ENCODE assay signal across 8 cellular contexts in genomic region chr1:160400646-160401486, GRCh38. TPM values are rescaled to one million over a fixed set of nuclear protein-coding genes. Genes with fewer than 3 reads are reported as not detected.
A peak's percentile ranks its signal among the peaks of the same experiment; 100 is the strongest.
DNase-seq lines count a peak whose midpoint lies in the region; ATAC-seq, FAIRE-seq and TF ChIP-seq lines count a peak whose summit lies in the region.

No MANE protein-coding gene starts in this region.

- H3K4me3 ChIP-seq in CD8-positive, alpha-beta T cell (ENCODE audit: low read depth, low read length): peak overlapping the region; percentile 54
- no peak overlapping the region for H3K4me3 ChIP-seq in MM.1S (ENCODE audit: low read length)
- H3K4me3 ChIP-seq in mononuclear cell (ENCODE audit: low read length): peak overlapping the region; percentile 29

- peaks cover 10% of the 10 kb centered on the region for H3K4me1 Mint-ChIP-seq in CD8-positive, alpha-beta T cell (ENCODE audit: low read depth)
- peaks cover 41% of the 10 kb centered on the region for H3K4me1 Mint-ChIP-seq in dendritic cell treated with granulocyte-macrophage colony-stimulating factor and Interleukin-4, amounts not matched to agents 40 ng/mL and 50 ng/mL, for 4 days (ENCODE audit: low read depth)

- no peak for FAIRE-seq in H54 (lab: Jason Lieb, UNC)

- peak; percentile 55 for ATAC-seq in CD8-positive, alpha-beta T cell
- ATAC-seq in GM19463 (IDR thresholded peaks at IDR 0.05; ENCODE audit: unreplicated experiment): no peak

- no peaks in the 10 kb centered on the region for H3K36me3 ChIP-seq in CD8-positive, alpha-beta T cell (ENCODE audit: insufficient read depth, low read length)
- H3K36me3 ChIP-seq in MM.1S (replicated peaks; ENCODE audit: insufficient read depth, low read length): no peaks in the 10 kb centered on the region

- no peaks in the 10 kb centered on the region for H3K9me3 ChIP-seq in CD8-positive, alpha-beta T cell (ENCODE audit: low read length)
- H3K9me3 ChIP-seq in MM.1S (replicated peaks; ENCODE audit: insufficient read depth, low read length) (no peaks in the 10 kb centered on the region), mononuclear cell (ENCODE audit: low read depth, low read length) (no peaks in the 10 kb centered on the region)

- TF ChIP-seq CTCF in CD8-positive, alpha-beta T cell (IDR thresholded peaks at IDR 0.05): no peak
- no peak for TF ChIP-seq CTCF in MM.1S (IDR thresholded peaks at IDR 0.05; ENCODE audit: low read length)

- no peak overlapping the region for H3K27ac ChIP-seq in CD8-positive, alpha-beta T cell (ENCODE audit: low read depth, low read length)
- no peak overlapping the region for H3K27ac ChIP-seq in MM.1S (ENCODE audit: low read length)

- peak in 2 of 7 experiments; percentile 10 to 50 for DNase-seq in CD8-positive, alpha-beta T cell
- no peak for DNase-seq in MM.1S
- DNase-seq in SHP77 treated with DMSO at 0.1 percent for 48 hours (lab: John Stamatoyannopoulos, UW): no peak
- no peak for DNase-seq in H54 (ENCODE audit: insufficient read length, low spot score)
- DNase-seq in stimulated activated CD4-positive, alpha-beta T cell treated with anti-CD3 and anti-CD28 coated beads, Interleukin-4, amount 100 ng/mL, for 4 hours: no peak

- no peaks in the 10 kb centered on the region for H3K36me3 Mint-ChIP-seq in CD8-positive, alpha-beta T cell
- no peaks in the 10 kb centered on the region for H3K36me3 Mint-ChIP-seq in dendritic cell treated with granulocyte-macrophage colony-stimulating factor and Interleukin-4, amounts not matched to agents 40 ng/mL and 50 ng/mL, for 4 days (ENCODE audit: low read depth)

- H3K4me2 ChIP-seq in MM.1S (ENCODE audit: low read depth, low read length): peak overlapping the region; percentile 41; the same call in 1 of the 2 replicates

- H3F3A ChIP-seq in MM.1S (ENCODE audit: insufficient read depth, low read length): no peaks in the 10 kb centered on the region

- H2AFZ ChIP-seq in MM.1S (ENCODE audit: low read length): no peak overlapping the region

- no peak overlapping the region for H3K27ac Mint-ChIP-seq in CD8-positive, alpha-beta T cell
- H3K27ac Mint-ChIP-seq in dendritic cell treated with granulocyte-macrophage colony-stimulating factor and Interleukin-4, amounts not matched to agents 40 ng/mL and 50 ng/mL, for 4 days: no peak overlapping the region

- H3K27me3 ChIP-seq in CD8-positive, alpha-beta T cell (ENCODE audit: insufficient read depth, low read length): no peaks in the 10 kb centered on the region
- H3K27me3 ChIP-seq in MM.1S (replicated peaks; ENCODE audit: insufficient read depth, low read length) (no peaks in the 10 kb centered on the region), mononuclear cell (ENCODE audit: insufficient read depth, low read length) (peaks cover 28% of the 10 kb centered on the region)

- H3K9me2 ChIP-seq in MM.1S (replicated peaks; ENCODE audit: insufficient read depth, low read length): no peaks in the 10 kb centered on the region

- peak overlapping the region; percentile 83 for H3K4me3 Mint-ChIP-seq in CD8-positive, alpha-beta T cell
- peak overlapping the region; percentile 65 for H3K4me3 Mint-ChIP-seq in dendritic cell treated with granulocyte-macrophage colony-stimulating factor and Interleukin-4, amounts not matched to agents 40 ng/mL and 50 ng/mL, for 4 days

- H3K27me3 Mint-ChIP-seq in CD8-positive, alpha-beta T cell (ENCODE audit: low read depth): peaks cover 13% of the 10 kb centered on the region
- peaks cover 44% of the 10 kb centered on the region for H3K27me3 Mint-ChIP-seq in dendritic cell treated with granulocyte-macrophage colony-stimulating factor and Interleukin-4, amounts not matched to agents 40 ng/mL and 50 ng/mL, for 4 days

- H3K9ac ChIP-seq in MM.1S (ENCODE audit: low read length): no peak overlapping the region

- POLR2A ChIA-PET in CD8-positive, alpha-beta T cell (lab: Charles Lee): no interaction called here

- intact Hi-C loops in CD8-positive, alpha-beta T cell (cut with DNase I, micrococcal nuclease): no loop called here
- intact Hi-C loops in dendritic cell treated with granulocyte-macrophage colony-stimulating factor and Interleukin-4, amounts not matched to agents 40 ng/mL and 50 ng/mL, for 4 days (cut with micrococcal nuclease): no loop called here

- H3K79me2 ChIP-seq in MM.1S (ENCODE audit: low read length): no peaks in the 10 kb centered on the region

- no peak for TF ChIP-seq POLR2A in H54 (IDR thresholded peaks at IDR 0.05; ENCODE audit: low read depth, low read length)

- peaks cover 13% of the 10 kb centered on the region for H3K4me1 ChIP-seq in CD8-positive, alpha-beta T cell (ENCODE audit: insufficient read depth, low read length)
- no peaks in the 10 kb centered on the region for H3K4me1 ChIP-seq in MM.1S (ENCODE audit: low read length)
- peaks cover 13% of the 10 kb centered on the region for H3K4me1 ChIP-seq in mononuclear cell (ENCODE audit: insufficient read depth, low read length)

- no peaks in the 10 kb centered on the region for H4K20me1 ChIP-seq in MM.1S (ENCODE audit: insufficient read depth, low read length)

- no peaks in the 10 kb centered on the region for H3K9me3 Mint-ChIP-seq in CD8-positive, alpha-beta T cell
- H3K9me3 Mint-ChIP-seq in dendritic cell treated with granulocyte-macrophage colony-stimulating factor and Interleukin-4, amounts not matched to agents 40 ng/mL and 50 ng/mL, for 4 days: no peaks in the 10 kb centered on the region

- CTCF ChIA-PET in CD8-positive, alpha-beta T cell (lab: Charles Lee): no interaction called here

RNA-seq across cellular contexts. Expression of gene VANGL2, which starts 0.5 kb away (rescaled TPM):
- not detected for total RNA-seq in CD8-positive, alpha-beta T cell
- total RNA-seq in mononuclear cell: under 0.01 TPM

RNA-seq across cellular contexts. Expression of gene NHLH1, which starts 34.0 kb away (rescaled TPM):
- total RNA-seq in CD8-positive, alpha-beta T cell: under 1 TPM in 1 of 2 experiments, not detected in 1; 0.24 TPM
- not detected for total RNA-seq in mononuclear cell

RNA-seq across cellular contexts. Expression of gene NCSTN, which starts 57.7 kb away (rescaled TPM):
- total RNA-seq in CD8-positive, alpha-beta T cell: 10 to 100 TPM; 55.6 to 58.4 TPM
- total RNA-seq in mononuclear cell: 54.5 TPM

RNA-seq across cellular contexts. Expression of gene COPA, which starts 57.8 kb away (rescaled TPM):
- total RNA-seq in CD8-positive, alpha-beta T cell: 100 to 1,000 TPM; 116 to 126 TPM
- 89.4 TPM for total RNA-seq in mononuclear cell
